ENCODE assay signal across 9 cellular contexts in genomic region chr9:137406876-137407589, GRCh38. TPM values are rescaled to one million over a fixed set of nuclear protein-coding genes. Genes with fewer than 3 reads are reported as not detected.
DNase-seq lines count a peak whose midpoint lies in the region; ATAC-seq and TF ChIP-seq lines count a peak whose summit lies in the region.
"Had no signal": no experiment of that assay in that cellular context is flagged by ENCODE, and none has a peak within 500 bp of the region (broad histone marks: within the 10 kb centered on the region; RNA-seq: fewer than 3 reads in every experiment).

No MANE protein-coding gene starts in this region.

- H3K4me1 Mint-ChIP-seq in Caco-2 (ENCODE audit: low read depth, unreplicated experiment) (no peaks in the 10 kb centered on the region), MCF 10A (ENCODE audit: insufficient read depth, unreplicated experiment) (no peaks in the 10 kb centered on the region)

- 7% methylated on average over 45 of the region's 63 CpGs for WGBS in smooth muscle cell (ENCODE audit: low lambda C conversion rate)

- peak; percentile 22 to 38 for TF ChIP-seq CTCF in Caco-2 (IDR thresholded peaks at IDR 0.05; ENCODE audit: insufficient read depth in 1 of 2, low read depth in 1 of 2, low read length in 1 of 2, severe bottlenecking in 1 of 2, unreplicated experiment in 1 of 2)
- TF ChIP-seq CTCF in MCF 10A (IDR thresholded peaks at IDR 0.05; ENCODE audit: unreplicated experiment) = peak; percentile 69
- peak; percentile 63 for TF ChIP-seq CTCF in smooth muscle cell (IDR thresholded peaks at IDR 0.05; ENCODE audit: borderline replicate concordance, insufficient read depth, poor library complexity, severe bottlenecking)

- H3K9me3 Mint-ChIP-seq in Caco-2 (ENCODE audit: unreplicated experiment) (no peaks in the 10 kb centered on the region), MCF 10A (ENCODE audit: unreplicated experiment) (no peaks in the 10 kb centered on the region)

- H3K36me3 ChIP-seq in Caco-2 (ENCODE audit: control insufficient read depth, insufficient read depth, low read length) (no peaks in the 10 kb centered on the region), iPS-20b (ENCODE audit: insufficient read depth, low read depth, low read length) (no peaks in the 10 kb centered on the region), smooth muscle cell (ENCODE audit: low read depth) (no peaks in the 10 kb centered on the region)

- H3K9me3 ChIP-seq in Caco-2 = 0 out of 2 replicates have a peak, but pooled peaks cover 1% of the 10 kb centered on the region
- H3K9me3 ChIP-seq in iPS-20b (ENCODE audit: insufficient read depth, low read depth, low read length) = no peaks in the 10 kb centered on the region
- H3K9me3 ChIP-seq in smooth muscle cell (replicated peaks; ENCODE audit: low read depth) = no peaks in the 10 kb centered on the region

- H3K9ac ChIP-seq in iPS-20b (ENCODE audit: low read depth, low read length) = no peak overlapping the region
- H3K9ac ChIP-seq in smooth muscle cell (ENCODE audit: low read depth) = no peak overlapping the region

- POLR2A ChIA-PET in Caco-2 (lab: Charles Lee) (no interaction called here), MCF 10A (lab: Yijun Ruan, JAX) (no interaction called here)

- H3K27ac Mint-ChIP-seq in Caco-2 (ENCODE audit: unreplicated experiment) (no peak overlapping the region), MCF 10A (ENCODE audit: low read depth, unreplicated experiment) (no peak overlapping the region)

- H2AFZ ChIP-seq in smooth muscle cell (ENCODE audit: low read depth) = no peak overlapping the region
- H2AFZ ChIP-seq: PC-9 had no signal

- H3K79me2 ChIP-seq in smooth muscle cell (ENCODE audit: low read depth) = no peaks in the 10 kb centered on the region

- H3K27me3 Mint-ChIP-seq in Caco-2 (ENCODE audit: insufficient read depth, unreplicated experiment) (no peaks in the 10 kb centered on the region), MCF 10A (ENCODE audit: insufficient read depth, unreplicated experiment) (no peaks in the 10 kb centered on the region)

- no peak overlapping the region for H3K4me3 Mint-ChIP-seq in Caco-2 (ENCODE audit: unreplicated experiment)
- H3K4me3 Mint-ChIP-seq in MCF 10A (ENCODE audit: unreplicated experiment) = no peak overlapping the region

- H3K4me2 ChIP-seq in smooth muscle cell = peak overlapping the region; percentile 93
- H3K4me2 ChIP-seq: PC-9 had no signal

- H3K27ac ChIP-seq in iPS-20b (ENCODE audit: low read length) = no peak overlapping the region
- no peak overlapping the region for H3K27ac ChIP-seq in smooth muscle cell (ENCODE audit: low read depth)
- H3K27ac ChIP-seq: PC-9 had no signal

- CTCF ChIA-PET in Caco-2 (lab: Charles Lee) = no interaction called here
- CTCF ChIA-PET in MCF 10A (lab: Yijun Ruan, JAX) = no interaction called here

- H3K4me3 ChIP-seq in Caco-2 (ENCODE audit: low read depth, low read length) (peak overlapping the region; percentile 19; the same call in 1 of the 2 replicates), iPS-20b (ENCODE audit: low read length) (peak overlapping the region; percentile 60; the same call in 1 of the 2 replicates), smooth muscle cell (peak overlapping the region; percentile 52)
- H3K4me3 ChIP-seq: PC-9 had no signal

- H4K20me1 ChIP-seq in smooth muscle cell (ENCODE audit: low read depth) = peaks cover 72% of the 10 kb centered on the region

- H3K36me3 Mint-ChIP-seq in Caco-2 (ENCODE audit: insufficient read depth, unreplicated experiment) = peaks cover 11% of the 10 kb centered on the region
- peaks cover 18% of the 10 kb centered on the region for H3K36me3 Mint-ChIP-seq in MCF 10A (ENCODE audit: insufficient read depth, unreplicated experiment)

- intact Hi-C loops in Caco-2 (cut with micrococcal nuclease; ENCODE audit: unreplicated experiment) = loop anchor here (1.0 kb wide), 1 partner anchor 120 kb away; no protein-coding TSS in a partner anchor
- intact Hi-C loops in MCF 10A (cut with micrococcal nuclease) = no loop called here

- DNase-seq in Caco-2 (peak in 1 of 2 experiments; percentile 53), HK-2 (ENCODE audit: unreplicated experiment) (peak; percentile 61), UCSD-AML1 (lab: John Stamatoyannopoulos, UW; ENCODE audit: unreplicated experiment) (peak; percentile 81), MCF 10A (ENCODE audit: unreplicated experiment) (peak; percentile 53), smooth muscle cell (lab: John Stamatoyannopoulos, UW; ENCODE audit: unreplicated experiment) (peak; percentile 16)

- ATAC-seq in GM21390 (IDR thresholded peaks at IDR 0.05; ENCODE audit: unreplicated experiment) (no peak), GM21619 (IDR thresholded peaks at IDR 0.05; ENCODE audit: unreplicated experiment) (no peak)

- H3K27me3 ChIP-seq in Caco-2 (replicated peaks; ENCODE audit: control insufficient read depth, insufficient read depth, low read length) = no peaks in the 10 kb centered on the region
- peaks cover 11% of the 10 kb centered on the region; the same call in 1 of the 2 replicates for H3K27me3 ChIP-seq in iPS-20b (ENCODE audit: insufficient read depth, low read length)
- no peaks in the 10 kb centered on the region for H3K27me3 ChIP-seq in smooth muscle cell (ENCODE audit: low read depth)

- H3F3A ChIP-seq in smooth muscle cell (ENCODE audit: low read depth) = no peaks in the 10 kb centered on the region

- H3K4me1 ChIP-seq in Caco-2 = no peaks in the 10 kb centered on the region
- no peaks in the 10 kb centered on the region for H3K4me1 ChIP-seq in iPS-20b (ENCODE audit: insufficient read depth, low read length)
- no peaks in the 10 kb centered on the region for H3K4me1 ChIP-seq in smooth muscle cell (ENCODE audit: low read depth)

- BruUV-seq in Caco-2 (replicated peaks; lab: Mats Ljungman, UMichigan) = no TSS peak
- no TSS peak for BruUV-seq in MCF 10A (replicated peaks; lab: Mats Ljungman, UMichigan)

RNA-seq across cellular contexts. Expression of gene EXD3, which starts 15.9 kb away (rescaled TPM):
- total RNA-seq in Caco-2 (2022) (10.9 and 11.2 TPM in 2 replicates), MCF 10A (2022) (17.1 and 23.9 TPM in 2 replicates), smooth muscle cell (3.1 and 10.4 TPM in 2 replicates)
- 12.5 and 15.7 TPM in 2 replicates for polyA plus RNA-seq in smooth muscle cell

RNA-seq across cellular contexts. Expression of gene NOXA1, which starts 16.2 kb away (rescaled TPM):
- 7.3 and 8.6 TPM in 2 replicates for total RNA-seq in Caco-2 (2022)
- 8.2 and 8.9 TPM in 2 replicates for total RNA-seq in MCF 10A (2022)
- 0.09 and 0.90 TPM in 2 replicates for total RNA-seq in smooth muscle cell
- polyA plus RNA-seq in smooth muscle cell = 0.81 and 3.8 TPM in 2 replicates

RNA-seq across cellular contexts. Expression of gene ENTPD8, which starts 34.1 kb away (rescaled TPM):
- total RNA-seq in Caco-2 (2022) (8.5 and 8.6 TPM in 2 replicates), MCF 10A (2022) (not detected in 2 replicates), smooth muscle cell (not detected in 2 replicates)
- polyA plus RNA-seq in smooth muscle cell = not detected in 2 replicates

RNA-seq across cellular contexts. Expression of gene NSMF, which starts 52.1 kb away (rescaled TPM):
- total RNA-seq in Caco-2 (2022) (65.5 and 67.6 TPM in 2 replicates), MCF 10A (2022) (37.8 and 43.1 TPM in 2 replicates), smooth muscle cell (25.2 and 30.9 TPM in 2 replicates)
- 48.5 and 55.9 TPM in 2 replicates for polyA plus RNA-seq in smooth muscle cell
